In the genomic region with DNA sequence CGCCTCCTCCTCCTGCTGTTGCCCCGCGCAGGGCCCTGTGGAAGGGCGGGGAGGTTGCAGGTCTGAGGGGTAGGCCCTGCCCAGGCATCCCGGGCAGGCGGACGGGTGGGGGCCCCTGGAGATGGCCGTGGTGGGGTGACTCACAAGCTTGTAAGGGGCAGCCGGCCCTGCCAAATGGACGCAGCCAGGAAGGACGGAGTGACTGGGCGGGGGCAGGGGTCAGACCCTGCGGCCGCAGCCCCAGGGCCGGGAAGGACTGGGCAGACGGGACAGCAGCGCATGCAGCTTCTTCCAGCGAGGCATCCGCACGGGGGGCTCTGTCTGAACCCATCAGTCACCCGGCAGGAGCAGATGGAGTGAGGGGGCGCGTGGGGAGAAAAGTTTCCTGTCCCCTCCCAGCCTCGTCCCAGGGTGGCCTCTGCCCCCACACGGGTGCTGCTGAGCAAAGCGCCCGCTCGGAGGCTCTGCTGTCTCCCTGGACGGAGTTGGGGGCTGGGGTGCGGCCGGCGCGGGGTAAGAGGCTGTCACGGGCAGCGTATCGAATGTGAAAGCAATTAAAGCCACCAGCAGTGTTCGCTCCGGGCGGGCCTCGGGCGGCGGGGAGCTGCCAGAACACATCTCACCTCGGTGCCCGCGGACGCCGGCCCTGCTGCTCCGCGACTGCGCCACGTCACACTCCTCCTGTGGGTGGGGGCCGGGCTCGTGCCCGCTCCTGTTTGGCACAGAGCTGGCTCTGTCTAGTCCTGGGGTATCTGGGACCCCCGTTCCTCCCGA, we compare ENCODE assay signal across 16 cellular contexts. TPM values are rescaled to one million over a fixed set of nuclear protein-coding genes. Genes with fewer than 3 reads are reported as not detected.
DNase-seq lines count a peak whose midpoint lies in the region; ATAC-seq, FAIRE-seq and TF ChIP-seq lines count a peak whose summit lies in the region.
"Had no signal": no experiment of that assay in that cellular context is flagged by ENCODE, and none has a peak within 500 bp of the region (broad histone marks: within the 10 kb centered on the region; RNA-seq: fewer than 3 reads in every experiment).

No MANE protein-coding gene starts in this region.

- 33 to 72% (median 48%) methylated on average over 54 to 56 of the region's 56 CpGs for WGBS in small intestine, 3 donors

- no peaks in the 10 kb centered on the region for H3K9me3 ChIP-seq in small intestine (ENCODE audit: control insufficient read depth, low read depth)

- H3K27ac ChIP-seq in small intestine (ENCODE audit: low read depth in 1 of 2, low read length in 1 of 2): no peak overlapping the region
- H3K27ac ChIP-seq: 22Rv1 had no signal

- intact Hi-C loops in left cardiac atrium (cut with DNase I): no loop called here

- H3K36me3 ChIP-seq in small intestine (ENCODE audit: control insufficient read depth in 2 of 2, insufficient read depth in 2 of 2, low read length in 2 of 2): peaks cover 12 to 19% of the 10 kb centered on the region in 2 donors

- H3K4me3 ChIP-seq in fibroblast of the aortic adventitia (ENCODE audit: low read depth, low read length) (peak overlapping the region; percentile 28), small intestine (ENCODE audit: low read depth in 1 of 2, low read length in 2 of 2) (no peak overlapping the region)

- H3K27me3 ChIP-seq in small intestine (ENCODE audit: control insufficient read depth in 2 of 2, insufficient read depth in 2 of 2, low read length in 2 of 2): peaks cover 2 to 8% of the 10 kb centered on the region in 2 donors

- no peaks in the 10 kb centered on the region for H3K4me1 ChIP-seq in small intestine (ENCODE audit: control insufficient read depth in 2 of 2, insufficient read depth in 1 of 2, low read depth in 1 of 2, low read length in 1 of 2)

- peak; percentile 64 for DNase-seq in DMS53 (lab: John Stamatoyannopoulos, UW)
- no peak for DNase-seq in DMS53 treated with DMSO at 0.1 percent for 48 hours (lab: John Stamatoyannopoulos, UW; ENCODE audit: unreplicated experiment)
- DNase-seq in RPMI7951 (ENCODE audit: low read depth): peak; percentile 39
- DNase-seq in fibroblast of the aortic adventitia (ENCODE audit: low read depth): peak; percentile 65
- DNase-seq in small intestine: peak; percentile 68
- DNase-seq in left cardiac atrium: no peak
- DNase-seq in activated T-cell treated with anti-CD3 and anti-CD28 coated beads for 4 hours: no peak
- DNase-seq: anterior cingulate cortex; erythroblast; GF-D8; naive thymus-derived CD4-positive, alpha-beta T cell; NCI-H2107; RPMI8226 had no signal

- no peak for FAIRE-seq in small intestine (lab: Jason Lieb, UNC)
- FAIRE-seq: TTC549 had no signal

- no peak for TF ChIP-seq CTCF in fibroblast of the aortic adventitia (IDR thresholded peaks at IDR 0.05; ENCODE audit: insufficient read depth, low read length)

- ATAC-seq in left cardiac atrium (no peak), GM18873 (IDR thresholded peaks at IDR 0.05; ENCODE audit: low FRiP score, unreplicated experiment) (no peak)
- ATAC-seq: naive thymus-derived CD4-positive, alpha-beta T cell had no signal

RNA-seq across cellular contexts. Expression of gene PRR35, which starts 5.4 kb away (rescaled TPM):
- total RNA-seq in RPMI7951 (2014; rRNA removed; shearing (Covaris generic)): not detected in 2 replicates
- total RNA-seq in fibroblast of the aortic adventitia (ENCODE audit: low replicate concordance) (not detected in 2 replicates), left cardiac atrium (not detected)
- polyA plus RNA-seq in small intestine: not detected
- total RNA-seq: naive thymus-derived CD4-positive, alpha-beta T cell had no signal
- polyA plus RNA-seq: naive thymus-derived CD4-positive, alpha-beta T cell had no signal

RNA-seq across cellular contexts. Expression of gene NHLRC4, which starts 12.0 kb away (rescaled TPM):
- 0.24 and 0.29 TPM in 2 replicates for total RNA-seq in RPMI7951 (2014; rRNA removed; shearing (Covaris generic))
- total RNA-seq in fibroblast of the aortic adventitia (ENCODE audit: low replicate concordance): 2.0 and 2.5 TPM in 2 replicates
- polyA plus RNA-seq in small intestine: under 1 TPM in 2 of 3 donors, not detected in 1; 0.45 to 0.79 TPM
- total RNA-seq in left cardiac atrium: under 1 TPM; 0.10 to 0.97 TPM

RNA-seq across cellular contexts. Expression of gene PIGQ, which starts 14.9 kb away (rescaled TPM):
- 14.9 and 16.2 TPM in 2 replicates for total RNA-seq in RPMI7951 (2014; rRNA removed; shearing (Covaris generic))
- total RNA-seq in fibroblast of the aortic adventitia (ENCODE audit: low replicate concordance): 20.7 and 29.1 TPM in 2 replicates
- polyA plus RNA-seq in small intestine: 10 to 100 TPM; 26.8 to 43.5 (median 29.2) TPM
- 10 to 100 TPM; 19.1 to 21.3 TPM for total RNA-seq in left cardiac atrium

RNA-seq across cellular contexts. Expression of gene CAPN15, which starts 27.3 kb away (rescaled TPM):
- 7.1 and 14.9 TPM in 2 replicates for total RNA-seq in RPMI7951 (2014; rRNA removed; shearing (Covaris generic))
- total RNA-seq in fibroblast of the aortic adventitia (ENCODE audit: low replicate concordance) (31.6 and 43.9 TPM in 2 replicates), left cardiac atrium (10 to 100 TPM; 19.2 to 25.8 TPM)
- polyA plus RNA-seq in small intestine: 100 to 1,000 TPM in 1 of 3 donors, 10 to 100 TPM in 2; 64.5 to 105 (median 75.9) TPM

RNA-seq across cellular contexts. Expression of gene RAB40C, which starts 35.0 kb away (rescaled TPM):
- total RNA-seq in RPMI7951 (2014; rRNA removed; shearing (Covaris generic)): 5.5 and 7.1 TPM in 2 replicates
- total RNA-seq in fibroblast of the aortic adventitia (ENCODE audit: low replicate concordance) (12.0 and 14.6 TPM in 2 replicates), left cardiac atrium (10 to 100 TPM in 1 of 2 donors, 1 to 10 TPM in 1; 9.9 to 13.5 TPM)
- polyA plus RNA-seq in small intestine: 10 to 100 TPM; 28.9 to 49.0 (median 39.7) TPM

Comparison
In these comparisons a context has a peak if more than half of its experiments do, and no peak if none do; other contexts are left out.
1. DNase-seq: peak in DMS53 (single experiment), RPMI7951 (single experiment), fibroblast of the aortic adventitia (single experiment) and small intestine (single experiment); none in DMS53 treated with DMSO at 0.1 percent for 48 hours (single experiment), left cardiac atrium (single experiment) and activated T-cell treated with anti-CD3 and anti-CD28 coated beads for 4 hours (single experiment).